Comparison of ENCODE assay signal across 8 cellular contexts in the genomic region with DNA sequence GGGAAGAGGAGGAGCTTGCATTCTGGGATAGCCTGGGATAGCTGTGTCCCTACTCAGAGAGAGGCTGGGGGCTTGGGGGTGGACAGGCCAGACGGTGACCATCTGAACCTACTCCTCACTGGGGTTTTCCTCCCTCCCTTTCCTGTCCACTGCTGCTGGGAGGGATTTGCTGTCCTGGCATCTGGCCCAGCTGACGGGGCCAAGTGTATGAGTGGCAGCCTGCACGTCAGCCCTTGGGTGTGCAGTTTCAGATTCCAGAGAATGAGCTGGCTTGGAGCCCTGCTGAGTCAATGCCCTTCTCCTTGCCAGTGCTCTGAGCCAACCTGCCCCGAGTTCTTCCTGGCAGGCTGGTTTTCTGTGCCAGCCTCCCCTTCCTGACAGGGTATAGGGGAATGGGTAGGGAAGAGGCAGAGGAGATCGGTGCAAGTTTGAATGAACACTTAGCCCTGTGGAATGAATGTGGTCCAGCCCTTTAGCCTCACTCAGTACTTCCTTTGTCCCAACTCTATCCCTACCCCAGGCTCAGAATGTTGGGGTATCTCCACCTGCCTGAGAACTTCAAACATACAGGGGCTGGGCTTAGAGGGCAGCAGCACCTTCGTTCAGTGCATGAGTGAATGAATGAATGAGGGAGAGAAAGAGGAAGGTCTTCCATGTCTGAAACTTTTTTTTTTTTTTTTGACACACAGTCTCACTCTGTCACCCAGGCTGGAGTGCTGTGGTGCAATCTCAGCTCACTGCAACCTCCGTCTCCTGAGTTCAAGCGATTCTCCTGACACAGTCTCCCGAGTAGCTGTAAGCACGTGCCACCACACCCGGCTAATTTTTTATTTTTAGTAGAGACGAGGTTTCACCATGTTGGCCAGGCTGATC. TPM values are rescaled to one million over a fixed set of nuclear protein-coding genes. Genes with fewer than 3 reads are reported as not detected.
A peak's percentile ranks its signal among the peaks of the same experiment; 100 is the strongest.
DNase-seq lines count a peak whose midpoint lies in the region; ATAC-seq, FAIRE-seq and TF ChIP-seq lines count a peak whose summit lies in the region.

No MANE protein-coding gene starts in this region.

- H3K4me3 Mint-ChIP-seq in nephron progenitor cell (peak overlapping the region; percentile 5), Caco-2 (ENCODE audit: unreplicated experiment) (no peak overlapping the region)

- DNase-seq in AG20443 (ENCODE audit: low spot score) (peak; percentile 93), HT1080 (ENCODE audit: low read depth) (peak; percentile 99), SW480 (ENCODE audit: low spot score) (peak; percentile 86), fibroblast of lung (ENCODE audit: low read depth in 2 of 2) (peak; percentile 96 to 98), nephron progenitor cell (no peak), Caco-2 (no peak), GM12892 (ENCODE audit: insufficient read length) (no peak)

- H3K27me3 ChIP-seq in fibroblast of lung (ENCODE audit: control insufficient read depth, insufficient read depth, low read length): no peaks in the 10 kb centered on the region
- no peaks in the 10 kb centered on the region for H3K27me3 ChIP-seq in Caco-2 (replicated peaks; ENCODE audit: control insufficient read depth, insufficient read depth, low read length)

- peaks cover 5% of the 10 kb centered on the region for H3K36me3 Mint-ChIP-seq in nephron progenitor cell (ENCODE audit: low read depth)
- H3K36me3 Mint-ChIP-seq in Caco-2 (ENCODE audit: insufficient read depth, unreplicated experiment): no peaks in the 10 kb centered on the region

- no peaks in the 10 kb centered on the region for H4K20me1 ChIP-seq in fibroblast of lung (ENCODE audit: control insufficient read depth, extremely low read depth, insufficient read depth, low read length)

- peak overlapping the region; percentile 20 for H3K4me2 ChIP-seq in fibroblast of lung (ENCODE audit: extremely low read depth, insufficient read depth, low read length)

- no peak overlapping the region for H3K9ac ChIP-seq in fibroblast of lung (ENCODE audit: insufficient read depth, low read length)

- H3K4me1 ChIP-seq in fibroblast of lung (ENCODE audit: control insufficient read depth, extremely low read depth, insufficient read depth, low read length) (peaks cover 15% of the 10 kb centered on the region), Caco-2 (peaks cover under 1% of the 10 kb centered on the region; the same call in 1 of the 2 replicates)

- no peak overlapping the region for H3K27ac Mint-ChIP-seq in nephron progenitor cell
- H3K27ac Mint-ChIP-seq in Caco-2 (ENCODE audit: unreplicated experiment): no peak overlapping the region

- H3K36me3 ChIP-seq in fibroblast of lung (ENCODE audit: control insufficient read depth, insufficient read depth, low read length) (no peaks in the 10 kb centered on the region), Caco-2 (ENCODE audit: control insufficient read depth, insufficient read depth, low read length) (no peaks in the 10 kb centered on the region)

- no peaks in the 10 kb centered on the region for H3K9me3 ChIP-seq in fibroblast of lung (ENCODE audit: control insufficient read depth, insufficient read depth, low read depth, low read length)
- no peaks in the 10 kb centered on the region for H3K9me3 ChIP-seq in Caco-2

- H3K4me1 Mint-ChIP-seq in nephron progenitor cell: peaks cover 30% of the 10 kb centered on the region
- H3K4me1 Mint-ChIP-seq in Caco-2 (ENCODE audit: low read depth, unreplicated experiment): peaks cover 7% of the 10 kb centered on the region

- POLR2A ChIA-PET in Caco-2 (lab: Charles Lee): interaction anchor here (0.5 kb wide), 1 partner anchor 52 kb away, joined by 3 read pairs; no protein-coding TSS in a partner anchor

- no peaks in the 10 kb centered on the region for H3K79me2 ChIP-seq in fibroblast of lung (ENCODE audit: control insufficient read depth, insufficient read depth, low read length)

- peaks cover 4% of the 10 kb centered on the region for H3K9me3 Mint-ChIP-seq in nephron progenitor cell
- H3K9me3 Mint-ChIP-seq in Caco-2 (ENCODE audit: unreplicated experiment): no peaks in the 10 kb centered on the region

- H3K4me3 ChIP-seq in fibroblast of lung (replicated peaks in 1 of 4; ENCODE audit: control extremely low read depth in 1 of 4, insufficient read depth in 1 of 4, low read depth in 3 of 4, low read length in 4 of 4) (no peak overlapping the region), Caco-2 (ENCODE audit: low read depth, low read length) (no peak overlapping the region)

- ATAC-seq in GM19452 (IDR thresholded peaks at IDR 0.05; ENCODE audit: unreplicated experiment): no peak

- BruUV-seq in Caco-2 (replicated peaks; lab: Mats Ljungman, UMichigan): no TSS peak

- CTCF ChIA-PET in Caco-2 (lab: Charles Lee): interaction anchor here (0.6 kb wide), 1 partner anchor 8 kb away, joined by 4 read pairs; no protein-coding TSS in a partner anchor

- intact Hi-C loops in Caco-2 (cut with micrococcal nuclease; ENCODE audit: unreplicated experiment): no loop called here

- no peak overlapping the region for H2AFZ ChIP-seq in fibroblast of lung (ENCODE audit: low read length)

- no peak for FAIRE-seq in GM12892 (lab: Jason Lieb, UNC)

- H3K27ac ChIP-seq in fibroblast of lung (ENCODE audit: insufficient read depth, low read length): peak overlapping the region; percentile 81

- TF ChIP-seq POLR2A in GM12892 (IDR thresholded peaks at IDR 0.05; ENCODE audit: low read depth, low read length): no peak

- peaks cover 45% of the 10 kb centered on the region for H3K27me3 Mint-ChIP-seq in nephron progenitor cell (ENCODE audit: low read depth, poor library complexity)
- H3K27me3 Mint-ChIP-seq in Caco-2 (ENCODE audit: insufficient read depth, unreplicated experiment): no peaks in the 10 kb centered on the region

- no peak for TF ChIP-seq CTCF in fibroblast of lung (conservative IDR thresholded peaks at IDR 0.05 in 1 of 2, IDR thresholded peaks at IDR 0.05 in 1 of 2; ENCODE audit: low read depth in 1 of 2, low read length in 2 of 2)
- no peak for TF ChIP-seq CTCF in nephron progenitor cell (IDR thresholded peaks at IDR 0.05)
- TF ChIP-seq CTCF in Caco-2 (IDR thresholded peaks at IDR 0.05; ENCODE audit: insufficient read depth in 1 of 2, low read depth in 1 of 2, low read length in 1 of 2, severe bottlenecking in 1 of 2, unreplicated experiment in 1 of 2): no peak

RNA-seq across cellular contexts. Expression of a gene that starts 1.8 kb away (rescaled TPM):
- total RNA-seq in HT1080 (2014; rRNA removed; shearing (Covaris generic)): not detected in 2 replicates
- polyA plus RNA-seq in HT1080 (2015; cell fraction: cytosol; rRNA removed): not detected in 2 replicates
- not detected in 2 replicates for polyA plus RNA-seq in HT1080 (2015; cell fraction: nucleus; rRNA removed)
- total RNA-seq in fibroblast of lung (1.7 and 6.7 TPM in 2 replicates), Caco-2 (2022) (0.63 and 1.2 TPM in 2 replicates)
- 6.0 and 6.6 TPM in 2 replicates for polyA plus RNA-seq in fibroblast of lung
- polyA plus RNA-seq in fibroblast of lung (2012): 7.1 and 8.1 TPM in 2 replicates
- polyA minus RNA-seq in fibroblast of lung (ENCODE audit: low replicate concordance): 2.5 and 5.8 TPM in 2 replicates
- not detected for polyA plus RNA-seq in GM12892 (2012; ENCODE audit: missing spikeins)

RNA-seq across cellular contexts. Expression of a gene that starts 19.1 kb away (rescaled TPM):
- not detected in 2 replicates for total RNA-seq in HT1080 (2014; rRNA removed; shearing (Covaris generic))
- polyA plus RNA-seq in HT1080 (2015; cell fraction: cytosol; rRNA removed): 0.28 and 0.49 TPM in 2 replicates
- 1.5 and 7.4 TPM in 2 replicates for polyA plus RNA-seq in HT1080 (2015; cell fraction: nucleus; rRNA removed)
- total RNA-seq in fibroblast of lung (0.17 and 0.26 TPM in 2 replicates), Caco-2 (2022) (1.1 TPM in 2 replicates)
- polyA plus RNA-seq in fibroblast of lung: 0.23 TPM in 1 of 2 replicates, not detected in the other
- polyA plus RNA-seq in fibroblast of lung (2012): 0.64 TPM in 1 of 2 replicates, not detected in the other
- polyA minus RNA-seq in fibroblast of lung (ENCODE audit: low replicate concordance): not detected in 2 replicates
- not detected for polyA plus RNA-seq in GM12892 (2012; ENCODE audit: missing spikeins)

RNA-seq across cellular contexts. Expression of a gene that starts 28.0 kb away (rescaled TPM):
- total RNA-seq in HT1080 (2014; rRNA removed; shearing (Covaris generic)): 9.6 and 10.7 TPM in 2 replicates
- polyA plus RNA-seq in HT1080 (2015; cell fraction: cytosol; rRNA removed): 56.9 and 62.6 TPM in 2 replicates
- 77.0 and 88.8 TPM in 2 replicates for polyA plus RNA-seq in HT1080 (2015; cell fraction: nucleus; rRNA removed)
- total RNA-seq in fibroblast of lung: 46.2 and 47.0 TPM in 2 replicates
- polyA plus RNA-seq in fibroblast of lung: 27.8 and 34.8 TPM in 2 replicates
- polyA plus RNA-seq in fibroblast of lung (2012): 89.5 and 104 TPM in 2 replicates
- 29.3 and 32.9 TPM in 2 replicates for polyA minus RNA-seq in fibroblast of lung (ENCODE audit: low replicate concordance)
- total RNA-seq in Caco-2 (2022): 86.3 and 91.3 TPM in 2 replicates
- 19.8 TPM for polyA plus RNA-seq in GM12892 (2012; ENCODE audit: missing spikeins)

RNA-seq across cellular contexts. Expression of a gene that starts 40.9 kb away (rescaled TPM):
- 1,252 and 1,259 TPM in 2 replicates for total RNA-seq in HT1080 (2014; rRNA removed; shearing (Covaris generic))
- 361 and 423 TPM in 2 replicates for polyA plus RNA-seq in HT1080 (2015; cell fraction: cytosol; rRNA removed)
- polyA plus RNA-seq in HT1080 (2015; cell fraction: nucleus; rRNA removed): 114 and 121 TPM in 2 replicates
- 216 and 254 TPM in 2 replicates for total RNA-seq in fibroblast of lung
- polyA plus RNA-seq in fibroblast of lung: 286 and 331 TPM in 2 replicates
- 1,477 and 2,338 TPM in 2 replicates for polyA plus RNA-seq in fibroblast of lung (2012)
- 246 and 267 TPM in 2 replicates for polyA minus RNA-seq in fibroblast of lung (ENCODE audit: low replicate concordance)
- 1,515 and 1,601 TPM in 2 replicates for total RNA-seq in Caco-2 (2022)
- polyA plus RNA-seq in GM12892 (2012; ENCODE audit: missing spikeins): 1,952 TPM

RNA-seq across cellular contexts. Expression of a gene that starts 41.0 kb away (rescaled TPM):
- total RNA-seq in HT1080 (2014; rRNA removed; shearing (Covaris generic)): 35.0 and 39.4 TPM in 2 replicates
- polyA plus RNA-seq in HT1080 (2015; cell fraction: cytosol; rRNA removed): 54.8 and 78.6 TPM in 2 replicates
- 26.8 and 29.5 TPM in 2 replicates for polyA plus RNA-seq in HT1080 (2015; cell fraction: nucleus; rRNA removed)
- 19.3 and 33.7 TPM in 2 replicates for total RNA-seq in fibroblast of lung
- 20.9 and 25.5 TPM in 2 replicates for polyA plus RNA-seq in fibroblast of lung
- polyA plus RNA-seq in fibroblast of lung (2012): 94.8 and 108 TPM in 2 replicates
- polyA minus RNA-seq in fibroblast of lung (ENCODE audit: low replicate concordance): 46.0 and 57.5 TPM in 2 replicates
- total RNA-seq in Caco-2 (2022): 43.7 and 50.2 TPM in 2 replicates
- polyA plus RNA-seq in GM12892 (2012; ENCODE audit: missing spikeins): 74.5 TPM

Comparison
In these comparisons a context has a peak if more than half of its experiments do, and no peak if none do; other contexts are left out.
1. DNase-seq: peak in AG20443 (single experiment), HT1080 (single experiment), SW480 (single experiment) and fibroblast of lung (2 of 2); none in nephron progenitor cell (single experiment), Caco-2 (0 of 2) and GM12892 (single experiment).